8 cellular contexts compared by ENCODE assay signal in genomic region chr3:113211370-113212154, GRCh38. TPM values are rescaled to one million over a fixed set of nuclear protein-coding genes. Genes with fewer than 3 reads are reported as not detected.
DNase-seq lines count a peak whose midpoint lies in the region; ATAC-seq, FAIRE-seq and TF ChIP-seq lines count a peak whose summit lies in the region.

TSS of gene BOC (plus strand) at chr3:113211557. CDS start at chr3:113249803, 38,246 bp downstream.

- H4K20me1 ChIP-seq in neural progenitor cell (ENCODE audit: low read depth) = peaks cover 30% of the 10 kb centered on the region

- DNase-seq in COLO668 (lab: John Stamatoyannopoulos, UW; ENCODE audit: unreplicated experiment) (peak; percentile 49), frontal cortex (ENCODE audit: low spot score in 2 of 2) (peak; percentile 61 to 70), neural progenitor cell (ENCODE audit: low spot score) (peak; percentile 77), COLO829 (ENCODE audit: low spot score) (no peak), germinal center (ENCODE audit: low spot score) (no peak)
- peak; percentile 14 to 20 for DNase-seq in activated T-cell treated with anti-CD3 and anti-CD28 coated beads, Interleukin-2, amount 50 U/mL, for 72 hours

- H2AFZ ChIP-seq in neural progenitor cell (replicated peaks) = peak within 1 kb of the TSS; percentile 52

- H3K4me2 ChIP-seq in neural progenitor cell = peak within 1 kb of the TSS; percentile 99

- H3K4me1 Mint-ChIP-seq in activated T-cell treated with anti-CD3 and anti-CD28 coated beads, Interleukin-2, amount 50 U/mL, for 72 hours (ENCODE audit: low read depth) = peaks cover 12% of the 10 kb centered on the region
- peaks cover 83% of the 10 kb centered on the region for H3K4me1 Mint-ChIP-seq in neural progenitor cell

- peak within 1 kb of the TSS; percentile 78 for H3K27ac ChIP-seq in neural progenitor cell

- peak within 1 kb of the TSS; percentile 80 to 88 for H3K4me3 Mint-ChIP-seq in activated T-cell treated with anti-CD3 and anti-CD28 coated beads, Interleukin-2, amount 50 U/mL, for 72 hours
- H3K4me3 Mint-ChIP-seq in neural progenitor cell = peak within 1 kb of the TSS; percentile 98

- peaks cover 0 to 5% of the 10 kb centered on the region in 2 donors for H3K36me3 Mint-ChIP-seq in activated T-cell treated with anti-CD3 and anti-CD28 coated beads, Interleukin-2, amount 50 U/mL, for 72 hours (ENCODE audit: insufficient read depth in 2 of 2)
- peaks cover 34% of the 10 kb centered on the region for H3K36me3 Mint-ChIP-seq in neural progenitor cell

- no peaks in the 10 kb centered on the region for H3K9me3 Mint-ChIP-seq in activated T-cell treated with anti-CD3 and anti-CD28 coated beads, Interleukin-2, amount 50 U/mL, for 72 hours
- H3K9me3 Mint-ChIP-seq in neural progenitor cell = no peaks in the 10 kb centered on the region

- peaks cover 43% of the 10 kb centered on the region for H3K4me1 ChIP-seq in neural progenitor cell

- no peaks in the 10 kb centered on the region for H3K9me3 ChIP-seq in neural progenitor cell (ENCODE audit: low read depth)

- no peak for FAIRE-seq in frontal cortex (lab: Jason Lieb, UNC)

- ATAC-seq in HG02885 (IDR thresholded peaks at IDR 0.05; ENCODE audit: poor library complexity, unreplicated experiment) (peak; percentile 32), HG02571 (IDR thresholded peaks at IDR 0.05; ENCODE audit: unreplicated experiment) (no peak)
- ATAC-seq in activated T-cell treated with anti-CD3 and anti-CD28 coated beads, Interleukin-2, amount 50 U/mL, for 72 hours (replicated peaks in 1 of 2) = peak; percentile 72 to 81

- peak; percentile 11 for TF ChIP-seq CTCF in neural progenitor cell (IDR thresholded peaks at IDR 0.05)

- peaks cover 5% of the 10 kb centered on the region for H3K36me3 ChIP-seq in neural progenitor cell

- peaks cover 69% of the 10 kb centered on the region for H3K27me3 Mint-ChIP-seq in activated T-cell treated with anti-CD3 and anti-CD28 coated beads, Interleukin-2, amount 50 U/mL, for 72 hours (ENCODE audit: low read depth)
- peaks cover 8% of the 10 kb centered on the region for H3K27me3 Mint-ChIP-seq in neural progenitor cell (ENCODE audit: insufficient read depth, low read depth)

- no peaks in the 10 kb centered on the region for H3K27me3 ChIP-seq in neural progenitor cell

- H3K79me2 ChIP-seq in neural progenitor cell (ENCODE audit: low read depth) = peaks cover 50% of the 10 kb centered on the region

- peaks cover 29% of the 10 kb centered on the region for H3F3A ChIP-seq in neural progenitor cell (ENCODE audit: low read depth)

- no peak within 1 kb of the TSS for H3K27ac Mint-ChIP-seq in activated T-cell treated with anti-CD3 and anti-CD28 coated beads, Interleukin-2, amount 50 U/mL, for 72 hours
- peak within 1 kb of the TSS; percentile 99 for H3K27ac Mint-ChIP-seq in neural progenitor cell

- H3K4me3 ChIP-seq in neural progenitor cell = peak within 1 kb of the TSS; percentile 93

- peak within 1 kb of the TSS; percentile 70 for H3K9ac ChIP-seq in neural progenitor cell

RNA-seq across cellular contexts. Expression of gene BOC, which starts in this region (rescaled TPM):
- total RNA-seq in activated T-cell treated with anti-CD3 and anti-CD28 coated beads, Interleukin-2, amount 50 U/mL, for 72 hours = under 1 TPM; 0.19 to 0.31 TPM
- total RNA-seq in frontal cortex (3.3 TPM), neural progenitor cell (ENCODE audit: low replicate concordance) (35.2 and 57.3 TPM in 2 replicates)

Comparison
In these comparisons a context has a peak if more than half of its experiments do, and no peak if none do; other contexts are left out.
1. Peak in DNase-seq and ATAC-seq in activated T-cell treated with anti-CD3 and anti-CD28 coated beads, Interleukin-2, amount 50 U/mL, for 72 hours; RNA of the gene not detected or under 1 TPM.
2. DNase-seq: peak in COLO668 (single experiment), frontal cortex (2 of 2) and neural progenitor cell (single experiment); none in COLO829 (single experiment) and germinal center (single experiment).